In genomic region chr3:188177721-188178120, GRCh38 we compare ENCODE assay signal across 31 cellular contexts. TPM values are rescaled to one million over a fixed set of nuclear protein-coding genes. Genes with fewer than 3 reads are reported as not detected.
DNase-seq lines count a peak whose midpoint lies in the region; ATAC-seq, FAIRE-seq and TF ChIP-seq lines count a peak whose summit lies in the region.
"Had no signal": no experiment of that assay in that cellular context is flagged by ENCODE, and none has a peak within 500 bp of the region (broad histone marks: within the 10 kb centered on the region; RNA-seq: fewer than 3 reads in every experiment).

No MANE protein-coding gene starts in this region.

- no peak overlapping the region for H3K4me3 Mint-ChIP-seq in activated CD4-positive, alpha-beta T cell treated with anti-CD3 and anti-CD28 coated beads for 36 hours
- H3K4me3 Mint-ChIP-seq: activated CD4-positive, alpha-beta memory T cell treated with anti-CD3 and anti-CD28 coated beads, Interleukin-2, amount 10 ng/mL, durations not matched to agents 7 days and 5 days; nephron had no signal

- no peak for FAIRE-seq in A549 (lab: Jason Lieb, UNC)
- FAIRE-seq: astrocyte, frontal cortex, GM12891, H54 had no signal

- DNase-seq in A549 (ENCODE audit: low read depth in 1 of 2, low spot score in 1 of 2) (no peak), IMR-90 (no peak), esophagus squamous epithelium (lab: John Stamatoyannopoulos, UW) (no peak), sigmoid colon (no peak), NAMALWA (ENCODE audit: low spot score) (no peak), NCI-H1105 (lab: John Stamatoyannopoulos, UW) (no peak)
- no peak for DNase-seq in activated CD4-positive, alpha-beta T cell treated with anti-CD3 and anti-CD28 coated beads for 36 hours
- no peak for DNase-seq in activated effector memory CD4-positive, alpha-beta T cell treated with Interleukin-2 at 50 U/mL for 16 hours
- DNase-seq: activated CD4-positive, alpha-beta memory T cell treated with anti-CD3 and anti-CD28 coated beads, Interleukin-2, amount 10 ng/mL, durations not matched to agents 7 days and 5 days; activated CD4-positive, CD25-positive, alpha-beta regulatory T cell treated with anti-CD3 and anti-CD28 coated beads, Interleukin-2, amount 50 U/mL, for 72 hours; activated CD8-positive, alpha-beta memory T cell treated with anti-CD3 and anti-CD28 coated beads, Interleukin-2, amount 50 U/mL, for 4 hours; AML-193; CD8-positive, alpha-beta memory T cell; hippocampal formation; NCI-H1092 treated with DMSO at 0.1 percent for 48 hours; NCI-H1930; NCI-H526; OCI-M1; ovary; retina; stimulated activated naive CD4-positive, alpha-beta T cell treated with Interleukin-2 at 50 U/mL for 16 hours; testis had no signal

- H2BK20ac ChIP-seq in IMR-90 (ENCODE audit: low read depth, low read length): no peak overlapping the region

- H3K4ac ChIP-seq in IMR-90 (ENCODE audit: low read depth, low read length): no peak overlapping the region

- H3K79me1 ChIP-seq in IMR-90 (ENCODE audit: low read depth in 1 of 2, low read length in 2 of 2): peaks cover 42 to 87% of the 10 kb centered on the region in 2 experiments

- no peak for TF ChIP-seq POLR2A in A549 (IDR thresholded peaks at IDR 0.05; ENCODE audit: low read length)
- no peak for TF ChIP-seq POLR2A in IMR-90 (IDR thresholded peaks at IDR 0.05; ENCODE audit: low read depth, low read length)
- TF ChIP-seq POLR2A in esophagus squamous epithelium (IDR thresholded peaks at IDR 0.05): no peak
- no peak for TF ChIP-seq POLR2A in sigmoid colon (IDR thresholded peaks at IDR 0.05)

- peak overlapping the region; percentile 64; the same call in 1 of the 2 replicates for H3K14ac ChIP-seq in IMR-90 (replicated peaks; ENCODE audit: low read depth, low read length)

- H3K27me3 Mint-ChIP-seq in activated CD4-positive, alpha-beta T cell treated with anti-CD3 and anti-CD28 coated beads for 36 hours: no peaks in the 10 kb centered on the region
- H3K27me3 Mint-ChIP-seq: activated CD4-positive, alpha-beta memory T cell treated with anti-CD3 and anti-CD28 coated beads, Interleukin-2, amount 10 ng/mL, durations not matched to agents 7 days and 5 days; CD8-positive, alpha-beta memory T cell had no signal

- H3K56ac ChIP-seq in IMR-90 (ENCODE audit: extremely low read depth, insufficient read depth, low read length): no peak overlapping the region

- H3K27ac ChIP-seq in A549: peak overlapping the region; percentile 18 to 44; a peak in 3 of 6 replicates
- no peak overlapping the region for H3K27ac ChIP-seq in IMR-90 (ENCODE audit: insufficient read depth, low read length)
- H3K27ac ChIP-seq in esophagus squamous epithelium: peak overlapping the region; percentile 17 to 82 (median 60)
- peak overlapping the region; percentile 76 to 99 (median 92) for H3K27ac ChIP-seq in sigmoid colon
- H3K27ac ChIP-seq: ovary, RWPE1 had no signal

- H3K18ac ChIP-seq in IMR-90 (ENCODE audit: low read depth, low read length): no peak overlapping the region

- BruUV-seq in IMR-90 (replicated peaks; lab: Mats Ljungman, UMichigan): no TSS peak

- H3K9me3 Mint-ChIP-seq in activated CD4-positive, alpha-beta T cell treated with anti-CD3 and anti-CD28 coated beads for 36 hours (ENCODE audit: low read depth): no peaks in the 10 kb centered on the region
- H3K9me3 Mint-ChIP-seq: activated CD4-positive, alpha-beta memory T cell treated with anti-CD3 and anti-CD28 coated beads, Interleukin-2, amount 10 ng/mL, durations not matched to agents 7 days and 5 days; CD8-positive, alpha-beta memory T cell; nephron had no signal

- no peak for TF ChIP-seq EP300 in A549 (IDR thresholded peaks at IDR 0.05)
- no peak for TF ChIP-seq EP300 in sigmoid colon (IDR thresholded peaks at IDR 0.05)

- no peak overlapping the region for H2AK5ac ChIP-seq in IMR-90 (ENCODE audit: low read depth, low read length)

- H4K5ac ChIP-seq in IMR-90 (ENCODE audit: low read depth, low read length): no peak overlapping the region

- peak overlapping the region in 1 of 2 experiments; percentile 27; a peak in 1 of 4 replicates for H4K8ac ChIP-seq in IMR-90 (ENCODE audit: low read depth in 2 of 2, low read length in 2 of 2)

- H4K91ac ChIP-seq in IMR-90 (ENCODE audit: insufficient read depth, low read depth, low read length): no peak overlapping the region

- no peak overlapping the region for H3K9ac ChIP-seq in IMR-90 (ENCODE audit: low read depth, low read length)

- no peak overlapping the region for H2AFZ ChIP-seq in IMR-90 (replicated peaks; ENCODE audit: low read length, poor library complexity)

- POLR2A ChIA-PET in A549 (lab: Yijun Ruan, JAX): no interaction called here
- POLR2A ChIA-PET in IMR-90 (lab: Charles Lee; ENCODE audit: unreplicated experiment): interaction anchor here (0.5 kb wide), 1 partner anchor 90 kb away, joined by 7 read pairs; no protein-coding TSS in a partner anchor
- POLR2A ChIA-PET in activated CD4-positive, alpha-beta T cell treated with anti-CD3 and anti-CD28 coated beads for 36 hours (lab: Charles Lee): no interaction called here

- peaks cover 15% of the 10 kb centered on the region for H3K36me3 Mint-ChIP-seq in activated CD4-positive, alpha-beta T cell treated with anti-CD3 and anti-CD28 coated beads for 36 hours (ENCODE audit: low read depth)

- no peak overlapping the region for H3K4me3 ChIP-seq in A549
- no peak overlapping the region for H3K4me3 ChIP-seq in IMR-90 (ENCODE audit: insufficient read depth, low read depth, low read length)
- no peak overlapping the region for H3K4me3 ChIP-seq in esophagus squamous epithelium
- H3K4me3 ChIP-seq in sigmoid colon: no peak overlapping the region
- H3K4me3 ChIP-seq: lung, ovary, skin epidermis, testis had no signal

- no peak overlapping the region for H3K27ac Mint-ChIP-seq in activated CD4-positive, alpha-beta T cell treated with anti-CD3 and anti-CD28 coated beads for 36 hours
- H3K27ac Mint-ChIP-seq: activated CD4-positive, alpha-beta memory T cell treated with anti-CD3 and anti-CD28 coated beads, Interleukin-2, amount 10 ng/mL, durations not matched to agents 7 days and 5 days had no signal

- intact Hi-C loops in IMR-90 (cut with micrococcal nuclease): loop anchor here (2.0 kb wide), 1 partner anchor 435 kb away; no protein-coding TSS in a partner anchor
- intact Hi-C loops in esophagus squamous epithelium (cut with DNase I): no loop called here
- intact Hi-C loops in sigmoid colon (cut with DNase I): loop anchor here (5.0 kb wide), 1 partner anchor 35 kb away; no protein-coding TSS in a partner anchor
- intact Hi-C loops in activated CD4-positive, alpha-beta T cell treated with anti-CD3 and anti-CD28 coated beads for 36 hours (cut with DNase I, micrococcal nuclease): loop anchor here in 1 of 2 experiments (10.0 kb wide), 1 partner anchor 737 kb away; no protein-coding TSS in a partner anchor

- in situ Hi-C loops in IMR-90 (cut with MboI; ENCODE audit: low sequenced_read_pairs): loop anchor here (10.0 kb wide), 1 partner anchor 433 kb away; the partner anchor contains the start of gene BCL6

- H3K4me2 ChIP-seq in A549 (peak overlapping the region; percentile 32; the same call in 2 of the 3 replicates), IMR-90 (ENCODE audit: low read depth, low read length) (no peak overlapping the region)

- H3K36me3 ChIP-seq in IMR-90 (ENCODE audit: control insufficient read depth, insufficient read depth, low read length): peaks cover 10% of the 10 kb centered on the region
- peaks cover 0 to 35% (median 0%) of the 10 kb centered on the region in 3 donors for H3K36me3 ChIP-seq in esophagus squamous epithelium
- no peaks in the 10 kb centered on the region for H3K36me3 ChIP-seq in sigmoid colon
- H3K36me3 ChIP-seq: ovary had no signal

- no peaks in the 10 kb centered on the region for H3K27me3 ChIP-seq in IMR-90 (ENCODE audit: control insufficient read depth, insufficient read depth, low read length)
- no peaks in the 10 kb centered on the region for H3K27me3 ChIP-seq in esophagus squamous epithelium
- H3K27me3 ChIP-seq in sigmoid colon: no peaks in the 10 kb centered on the region
- H3K27me3 ChIP-seq: ovary, testis had no signal

- CTCF ChIA-PET in A549 (lab: Yijun Ruan, JAX): interaction anchor here (0.6 kb wide), 1 partner anchor 28 kb away, joined by 3 read pairs; no protein-coding TSS in a partner anchor
- CTCF ChIA-PET in IMR-90 (lab: Yijun Ruan, JAX): no interaction called here
- CTCF ChIA-PET in activated CD4-positive, alpha-beta T cell treated with anti-CD3 and anti-CD28 coated beads for 36 hours (lab: Charles Lee): no interaction called here

- WGBS in A549 (ENCODE audit: missing lambda C conversion rate): 72% methylated on average over 2 of the region's 2 CpGs
- no CpG with 5 or more reads among the region's 2 CpGs for WGBS in IMR-90 (ENCODE audit: extremely low coverage in 2 of 2, insufficient read length in 1 of 2), 2 experiments
- WGBS in esophagus squamous epithelium, 2 donors: 84 to 88% methylated on average over 2 of the region's 2 CpGs
- WGBS in sigmoid colon, 2 donors: 68 to 82% methylated on average over 2 of the region's 2 CpGs

- H3K4me1 ChIP-seq in A549 (peaks cover 34% of the 10 kb centered on the region), IMR-90 (ENCODE audit: control insufficient read depth, insufficient read depth, low read length) (peaks cover 19% of the 10 kb centered on the region), esophagus squamous epithelium (peaks cover 0 to 44% (median 12%) of the 10 kb centered on the region in 3 donors), sigmoid colon (peaks cover 0 to 96% (median 87%) of the 10 kb centered on the region in 4 donors)

- dilution Hi-C loops in IMR-90 (cut with HindIII; ENCODE audit: low sequenced_read_pairs, unreplicated experiment): no loop called here

- H2BK5ac ChIP-seq in IMR-90 (ENCODE audit: low read depth, low read length, poor library complexity, severe bottlenecking): no peak overlapping the region

- no peaks in the 10 kb centered on the region for H3K9me3 ChIP-seq in A549
- H3K9me3 ChIP-seq in IMR-90 (ENCODE audit: control insufficient read depth, insufficient read depth, low read length): no peaks in the 10 kb centered on the region
- no peaks in the 10 kb centered on the region for H3K9me3 ChIP-seq in esophagus squamous epithelium
- H3K9me3 ChIP-seq in sigmoid colon: no peaks in the 10 kb centered on the region
- H3K9me3 ChIP-seq: ovary, testis had no signal

- peaks cover 36% of the 10 kb centered on the region for H3K9me1 ChIP-seq in IMR-90 (ENCODE audit: insufficient read depth, low read length)

- no peak overlapping the region for H2BK120ac ChIP-seq in IMR-90 (ENCODE audit: low read depth, low read length)

- peaks cover 38% of the 10 kb centered on the region for H3K4me1 Mint-ChIP-seq in activated CD4-positive, alpha-beta T cell treated with anti-CD3 and anti-CD28 coated beads for 36 hours

- peak overlapping the region; percentile 15; the same call in 1 of the 3 replicates for H2BK15ac ChIP-seq in IMR-90 (ENCODE audit: low read depth, low read length)

- peak overlapping the region; percentile 76; the same call in 1 of the 2 replicates for H3K23ac ChIP-seq in IMR-90 (ENCODE audit: low read depth, low read length)

- peak overlapping the region; percentile 30 for H2AK9ac ChIP-seq in IMR-90 (replicated peaks; ENCODE audit: low read depth, low read length, poor library complexity)

- peaks cover 79% of the 10 kb centered on the region for H4K20me1 ChIP-seq in IMR-90 (ENCODE audit: insufficient read depth, low read length)

- ATAC-seq in A549: no peak
- ATAC-seq in IMR-90 (ENCODE audit: low read depth): no peak
- ATAC-seq in activated CD4-positive, alpha-beta T cell treated with anti-CD3 and anti-CD28 coated beads for 36 hours: no peak
- ATAC-seq: activated naive CD4-positive, alpha-beta T cell treated with anti-CD3 and anti-CD28 coated beads, Interleukin-2, amount 50 U/mL, for 72 hours had no signal

- TF ChIP-seq CTCF in A549 (IDR thresholded peaks at IDR 0.05): no peak
- no peak for TF ChIP-seq CTCF in IMR-90 (conservative IDR thresholded peaks at IDR 0.05; ENCODE audit: low read depth, low read length)
- TF ChIP-seq CTCF in esophagus squamous epithelium (IDR thresholded peaks at IDR 0.05): no peak
- no peak for TF ChIP-seq CTCF in sigmoid colon (IDR thresholded peaks at IDR 0.05)

- TF ChIP-seq RAD21 in A549 (conservative IDR thresholded peaks at IDR 0.05 in 1 of 2, IDR thresholded peaks at IDR 0.05 in 1 of 2): no peak
- TF ChIP-seq RAD21 in IMR-90 (IDR thresholded peaks at IDR 0.05; ENCODE audit: low read length): no peak

RNA-seq across cellular contexts. Expression of gene LPP, which starts 23.8 kb away (rescaled TPM):
- 30.4 and 30.8 TPM in 2 replicates for polyA plus RNA-seq in A549 (2011; rRNA removed)
- polyA plus RNA-seq in A549 (2012; cell fraction: cytosol; rRNA removed): 3.4 and 5.3 TPM in 2 replicates
- 11.9 and 13.1 TPM in 2 replicates for polyA plus RNA-seq in A549 (2012; cell fraction: nucleus; rRNA removed)
- 11.0 to 14.9 TPM (median 12.2 TPM) in 3 replicates for polyA plus RNA-seq in A549 (2017; fragmentation: RNase III; extraction: RNeasy Plus Mini Kit Qiagen cat#74134 plus additional on column Dnase treatment)
- 405 and 592 TPM in 2 replicates for polyA minus RNA-seq in A549 (2011; rRNA and poly(A)+ RNA removed)
- total RNA-seq in IMR-90 (2012; rRNA removed): 111 and 130 TPM in 2 replicates
- polyA plus RNA-seq in IMR-90 (2012; rRNA removed): 16.0 and 17.6 TPM in 2 replicates
- polyA plus RNA-seq in IMR-90 (2012; cell fraction: cytosol; rRNA removed): 7.4 and 10.6 TPM in 2 replicates
- 35.2 and 36.9 TPM in 2 replicates for polyA plus RNA-seq in IMR-90 (2012; cell fraction: nucleus; rRNA removed; ENCODE audit: low replicate concordance)
- 100 to 1,000 TPM in 2 of 4 donors, 10 to 100 TPM in 2; 41.4 to 369 (median 97.3) TPM for total RNA-seq in esophagus squamous epithelium
- total RNA-seq in sigmoid colon: 1,000 to 10,000 TPM in 3 of 4 donors, 100 to 1,000 TPM in 1; 824 to 1,773 (median 1,187) TPM
- 10 to 100 TPM in 1 of 3 donors, 1 to 10 TPM in 2; 5.3 to 36.0 (median 7.2) TPM for polyA plus RNA-seq in sigmoid colon
- total RNA-seq in activated CD4-positive, alpha-beta T cell treated with anti-CD3 and anti-CD28 coated beads for 36 hours: 10 to 100 TPM; 34.7 to 40.6 TPM
